ENCODE assay signal across 1 cellular context in the genomic region with DNA sequence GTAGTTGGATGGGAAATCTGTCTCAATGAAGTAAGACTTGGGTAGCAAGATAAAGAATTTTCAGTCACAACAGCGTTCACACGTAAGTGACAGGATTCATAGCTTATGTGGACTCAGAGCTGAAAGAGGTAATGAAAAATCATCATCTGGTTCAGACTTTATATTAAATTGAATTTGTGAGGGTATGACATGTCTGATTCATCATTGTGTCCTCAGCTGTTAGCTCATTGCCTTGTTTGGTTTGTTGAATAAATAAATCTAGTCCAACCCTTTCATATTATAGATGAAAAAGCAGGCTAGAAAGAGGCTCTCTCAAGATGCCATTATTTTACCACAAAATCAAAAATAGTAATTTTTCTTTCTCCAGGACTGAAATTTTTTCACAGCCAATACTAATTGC.
TF ChIP-seq lines count a peak whose summit lies in the region.

No MANE protein-coding gene starts in this region.

TF ChIP-seq in GM12878, 131 proteins besides CTCF, POLR2A, EP300 and RAD21:
- no peak for TF ChIP-seq IKZF1 (conservative IDR thresholded peaks at IDR 0.05)
- TF ChIP-seq EED (IDR thresholded peaks at IDR 0.05; ENCODE audit: low read depth), result no peak
- TF ChIP-seq FOXM1 (IDR thresholded peaks at IDR 0.05; ENCODE audit: low read depth, low read length), result no peak
- no peak for TF ChIP-seq ZNF384 (IDR thresholded peaks at IDR 0.05; ENCODE audit: borderline replicate concordance, low read depth, low read length)
- TF ChIP-seq, protein P1, sequence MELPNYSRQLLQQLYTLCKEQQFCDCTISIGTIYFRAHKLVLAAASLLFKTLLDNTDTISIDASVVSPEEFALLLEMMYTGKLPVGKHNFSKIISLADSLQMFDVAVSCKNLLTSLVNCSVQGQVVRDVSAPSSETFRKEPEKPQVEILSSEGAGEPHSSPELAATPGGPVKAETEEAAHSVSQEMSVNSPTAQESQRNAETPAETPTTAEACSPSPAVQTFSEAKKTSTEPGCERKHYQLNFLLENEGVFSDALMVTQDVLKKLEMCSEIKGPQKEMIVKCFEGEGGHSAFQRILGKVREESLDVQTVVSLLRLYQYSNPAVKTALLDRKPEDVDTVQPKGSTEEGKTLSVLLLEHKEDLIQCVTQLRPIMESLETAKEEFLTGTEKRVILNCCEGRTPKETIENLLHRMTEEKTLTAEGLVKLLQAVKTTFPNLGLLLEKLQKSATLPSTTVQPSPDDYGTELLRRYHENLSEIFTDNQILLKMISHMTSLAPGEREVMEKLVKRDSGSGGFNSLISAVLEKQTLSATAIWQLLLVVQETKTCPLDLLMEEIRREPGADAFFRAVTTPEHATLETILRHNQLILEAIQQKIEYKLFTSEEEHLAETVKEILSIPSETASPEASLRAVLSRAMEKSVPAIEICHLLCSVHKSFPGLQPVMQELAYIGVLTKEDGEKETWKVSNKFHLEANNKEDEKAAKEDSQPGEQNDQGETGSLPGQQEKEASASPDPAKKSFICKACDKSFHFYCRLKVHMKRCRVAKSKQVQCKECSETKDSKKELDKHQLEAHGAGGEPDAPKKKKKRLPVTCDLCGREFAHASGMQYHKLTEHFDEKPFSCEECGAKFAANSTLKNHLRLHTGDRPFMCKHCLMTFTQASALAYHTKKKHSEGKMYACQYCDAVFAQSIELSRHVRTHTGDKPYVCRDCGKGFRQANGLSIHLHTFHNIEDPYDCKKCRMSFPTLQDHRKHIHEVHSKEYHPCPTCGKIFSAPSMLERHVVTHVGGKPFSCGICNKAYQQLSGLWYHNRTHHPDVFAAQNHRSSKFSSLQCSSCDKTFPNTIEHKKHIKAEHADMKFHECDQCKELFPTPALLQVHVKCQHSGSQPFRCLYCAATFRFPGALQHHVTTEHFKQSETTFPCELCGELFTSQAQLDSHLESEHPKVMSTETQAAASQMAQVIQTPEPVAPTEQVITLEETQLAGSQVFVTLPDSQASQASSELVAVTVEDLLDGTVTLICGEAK (IDR thresholded peaks at IDR 0.05; ENCODE audit: borderline replicate concordance), result no peak
- TF ChIP-seq, protein P2, sequence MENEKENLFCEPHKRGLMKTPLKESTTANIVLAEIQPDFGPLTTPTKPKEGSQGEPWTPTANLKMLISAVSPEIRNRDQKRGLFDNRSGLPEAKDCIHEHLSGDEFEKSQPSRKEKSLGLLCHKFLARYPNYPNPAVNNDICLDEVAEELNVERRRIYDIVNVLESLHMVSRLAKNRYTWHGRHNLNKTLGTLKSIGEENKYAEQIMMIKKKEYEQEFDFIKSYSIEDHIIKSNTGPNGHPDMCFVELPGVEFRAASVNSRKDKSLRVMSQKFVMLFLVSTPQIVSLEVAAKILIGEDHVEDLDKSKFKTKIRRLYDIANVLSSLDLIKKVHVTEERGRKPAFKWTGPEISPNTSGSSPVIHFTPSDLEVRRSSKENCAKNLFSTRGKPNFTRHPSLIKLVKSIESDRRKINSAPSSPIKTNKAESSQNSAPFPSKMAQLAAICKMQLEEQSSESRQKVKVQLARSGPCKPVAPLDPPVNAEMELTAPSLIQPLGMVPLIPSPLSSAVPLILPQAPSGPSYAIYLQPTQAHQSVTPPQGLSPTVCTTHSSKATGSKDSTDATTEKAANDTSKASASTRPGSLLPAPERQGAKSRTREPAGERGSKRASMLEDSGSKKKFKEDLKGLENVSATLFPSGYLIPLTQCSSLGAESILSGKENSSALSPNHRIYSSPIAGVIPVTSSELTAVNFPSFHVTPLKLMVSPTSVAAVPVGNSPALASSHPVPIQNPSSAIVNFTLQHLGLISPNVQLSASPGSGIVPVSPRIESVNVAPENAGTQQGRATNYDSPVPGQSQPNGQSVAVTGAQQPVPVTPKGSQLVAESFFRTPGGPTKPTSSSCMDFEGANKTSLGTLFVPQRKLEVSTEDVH (IDR thresholded peaks at IDR 0.05; ENCODE audit: low read depth, partially characterized antibody), result no peak
- TF ChIP-seq DPF2 (IDR thresholded peaks at IDR 0.05), result no peak
- TF ChIP-seq, protein P3, sequence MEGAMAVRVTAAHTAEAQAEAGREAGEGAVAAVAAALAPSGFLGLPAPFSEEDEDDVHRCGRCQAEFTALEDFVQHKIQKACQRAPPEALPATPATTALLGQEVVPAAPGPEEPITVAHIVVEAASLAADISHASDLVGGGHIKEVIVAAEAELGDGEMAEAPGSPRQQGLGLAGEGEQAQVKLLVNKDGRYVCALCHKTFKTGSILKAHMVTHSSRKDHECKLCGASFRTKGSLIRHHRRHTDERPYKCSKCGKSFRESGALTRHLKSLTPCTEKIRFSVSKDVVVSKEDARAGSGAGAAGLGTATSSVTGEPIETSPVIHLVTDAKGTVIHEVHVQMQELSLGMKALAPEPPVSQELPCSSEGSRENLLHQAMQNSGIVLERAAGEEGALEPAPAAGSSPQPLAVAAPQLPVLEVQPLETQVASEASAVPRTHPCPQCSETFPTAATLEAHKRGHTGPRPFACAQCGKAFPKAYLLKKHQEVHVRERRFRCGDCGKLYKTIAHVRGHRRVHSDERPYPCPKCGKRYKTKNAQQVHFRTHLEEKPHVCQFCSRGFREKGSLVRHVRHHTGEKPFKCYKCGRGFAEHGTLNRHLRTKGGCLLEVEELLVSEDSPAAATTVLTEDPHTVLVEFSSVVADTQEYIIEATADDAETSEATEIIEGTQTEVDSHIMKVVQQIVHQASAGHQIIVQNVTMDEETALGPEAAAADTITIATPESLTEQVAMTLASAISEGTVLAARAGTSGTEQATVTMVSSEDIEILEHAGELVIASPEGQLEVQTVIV (IDR thresholded peaks at IDR 0.05; ENCODE audit: borderline replicate concordance, partially characterized antibody), result no peak
- TF ChIP-seq SIX5 (IDR thresholded peaks at IDR 0.05; ENCODE audit: low read depth, low read length, severe bottlenecking), result no peak
- TF ChIP-seq, protein P4, sequence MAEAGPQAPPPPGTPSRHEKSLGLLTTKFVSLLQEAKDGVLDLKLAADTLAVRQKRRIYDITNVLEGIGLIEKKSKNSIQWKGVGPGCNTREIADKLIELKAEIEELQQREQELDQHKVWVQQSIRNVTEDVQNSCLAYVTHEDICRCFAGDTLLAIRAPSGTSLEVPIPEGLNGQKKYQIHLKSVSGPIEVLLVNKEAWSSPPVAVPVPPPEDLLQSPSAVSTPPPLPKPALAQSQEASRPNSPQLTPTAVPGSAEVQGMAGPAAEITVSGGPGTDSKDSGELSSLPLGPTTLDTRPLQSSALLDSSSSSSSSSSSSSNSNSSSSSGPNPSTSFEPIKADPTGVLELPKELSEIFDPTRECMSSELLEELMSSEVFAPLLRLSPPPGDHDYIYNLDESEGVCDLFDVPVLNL (IDR thresholded peaks at IDR 0.05; ENCODE audit: low read depth, low read length), result no peak
- no peak for TF ChIP-seq SREBF2 (IDR thresholded peaks at IDR 0.05; ENCODE audit: low read length)
- no peak for TF ChIP-seq SRF (IDR thresholded peaks at IDR 0.05; ENCODE audit: low read depth in 2 of 2, low read length in 2 of 2)
- no peak for TF ChIP-seq KDM1A (IDR thresholded peaks at IDR 0.05; ENCODE audit: borderline replicate concordance)
- no peak for TF ChIP-seq IKZF2 (IDR thresholded peaks at IDR 0.05)
- no peak for TF ChIP-seq RCOR1 (conservative IDR thresholded peaks at IDR 0.05; ENCODE audit: low read depth, low read length)
- TF ChIP-seq CBFB (IDR thresholded peaks at IDR 0.05; ENCODE audit: low read depth), result no peak
- TF ChIP-seq, protein P5, sequence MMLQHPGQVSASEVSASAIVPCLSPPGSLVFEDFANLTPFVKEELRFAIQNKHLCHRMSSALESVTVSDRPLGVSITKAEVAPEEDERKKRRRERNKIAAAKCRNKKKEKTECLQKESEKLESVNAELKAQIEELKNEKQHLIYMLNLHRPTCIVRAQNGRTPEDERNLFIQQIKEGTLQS (IDR thresholded peaks at IDR 0.05; ENCODE audit: borderline replicate concordance, extremely low read depth, low read depth, low read length), result no peak
- no peak for TF ChIP-seq PAX5 (IDR thresholded peaks at IDR 0.05; ENCODE audit: borderline replicate concordance, low read depth, low read length)
- TF ChIP-seq, protein P6, sequence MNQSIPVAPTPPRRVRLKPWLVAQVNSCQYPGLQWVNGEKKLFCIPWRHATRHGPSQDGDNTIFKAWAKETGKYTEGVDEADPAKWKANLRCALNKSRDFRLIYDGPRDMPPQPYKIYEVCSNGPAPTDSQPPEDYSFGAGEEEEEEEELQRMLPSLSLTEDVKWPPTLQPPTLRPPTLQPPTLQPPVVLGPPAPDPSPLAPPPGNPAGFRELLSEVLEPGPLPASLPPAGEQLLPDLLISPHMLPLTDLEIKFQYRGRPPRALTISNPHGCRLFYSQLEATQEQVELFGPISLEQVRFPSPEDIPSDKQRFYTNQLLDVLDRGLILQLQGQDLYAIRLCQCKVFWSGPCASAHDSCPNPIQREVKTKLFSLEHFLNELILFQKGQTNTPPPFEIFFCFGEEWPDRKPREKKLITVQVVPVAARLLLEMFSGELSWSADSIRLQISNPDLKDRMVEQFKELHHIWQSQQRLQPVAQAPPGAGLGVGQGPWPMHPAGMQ (IDR thresholded peaks at IDR 0.05; ENCODE audit: borderline replicate concordance), result no peak
- no peak for TF ChIP-seq ZNF24 (IDR thresholded peaks at IDR 0.05)
